In the genomic region with DNA sequence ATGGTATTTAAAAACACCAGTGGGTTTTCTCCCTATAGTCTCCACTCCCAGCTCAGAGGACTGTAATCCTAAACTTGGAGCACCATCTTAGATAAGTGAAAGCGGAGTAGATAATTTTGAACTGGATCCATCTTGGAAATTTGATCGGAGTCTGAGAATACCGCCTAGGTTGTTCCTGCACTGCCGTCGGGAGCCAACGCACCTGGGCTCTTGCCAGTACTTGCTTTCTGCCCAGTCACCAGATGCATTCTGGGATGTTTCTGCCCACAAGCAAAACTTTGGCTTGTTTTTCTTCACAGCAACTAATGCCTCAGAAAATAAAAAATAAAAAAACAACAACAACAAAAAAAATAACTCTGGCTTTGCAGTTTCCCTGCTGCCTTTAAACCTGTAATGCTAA, we compare ENCODE assay signal across 18 cellular contexts.
DNase-seq lines count a peak whose midpoint lies in the region; ATAC-seq and TF ChIP-seq lines count a peak whose summit lies in the region.
"Had no signal": no experiment of that assay in that cellular context is flagged by ENCODE, and none has a peak within 500 bp of the region (broad histone marks: within the 10 kb centered on the region; RNA-seq: fewer than 3 reads in every experiment).

No MANE protein-coding gene starts in this region.

- ATAC-seq in activated T-cell treated with anti-CD3 and anti-CD28 coated beads, Interleukin-2, amount 50 U/mL, for 4 hours = no peak

- H3K27ac Mint-ChIP-seq in Calu3 (ENCODE audit: unreplicated experiment) (peak overlapping the region; percentile 21), nephron progenitor cell (peak overlapping the region; percentile 90)
- H3K27ac Mint-ChIP-seq: activated CD4-positive, alpha-beta T cell treated with anti-CD3 and anti-CD28 coated beads, Interleukin-2, amount 10 ng/mL, durations not matched to agents 7 days and 5 days had no signal

- no peak for TF ChIP-seq CTCF in Calu3 (IDR thresholded peaks at IDR 0.05; ENCODE audit: unreplicated experiment)
- TF ChIP-seq CTCF in nephron progenitor cell (IDR thresholded peaks at IDR 0.05) = no peak
- no peak for TF ChIP-seq CTCF in coronary artery (IDR thresholded peaks at IDR 0.05)

- H3K4me3 Mint-ChIP-seq in Calu3 (ENCODE audit: low read depth, unreplicated experiment) (no peak overlapping the region), nephron progenitor cell (no peak overlapping the region)
- H3K4me3 Mint-ChIP-seq in activated T-cell treated with anti-CD3 and anti-CD28 coated beads, Interleukin-2, amount 50 U/mL, for 4 hours = no peak overlapping the region
- H3K4me3 Mint-ChIP-seq: activated CD4-positive, alpha-beta T cell treated with anti-CD3 and anti-CD28 coated beads, Interleukin-2, amount 10 ng/mL, durations not matched to agents 7 days and 5 days; central memory CD8-positive, alpha-beta T cell had no signal

- no peaks in the 10 kb centered on the region for H3K36me3 Mint-ChIP-seq in Calu3 (ENCODE audit: insufficient read depth, unreplicated experiment)
- peaks cover 37% of the 10 kb centered on the region for H3K36me3 Mint-ChIP-seq in nephron progenitor cell (ENCODE audit: low read depth)
- peaks cover 22% of the 10 kb centered on the region for H3K36me3 Mint-ChIP-seq in activated T-cell treated with anti-CD3 and anti-CD28 coated beads, Interleukin-2, amount 50 U/mL, for 4 hours (ENCODE audit: insufficient read depth)

- no TSS peak for BruUV-seq in Calu3 (replicated peaks; lab: Mats Ljungman, UMichigan)

- no peak for DNase-seq in Calu3
- peak; percentile 72 for DNase-seq in NCI-H2107 treated with DMSO at 0.1 percent for 48 hours (lab: John Stamatoyannopoulos, UW; ENCODE audit: unreplicated experiment)
- DNase-seq in caudate nucleus (lab: John Stamatoyannopoulos, UW) = peak in 7 of 61 donors; percentile 2 to 34 (median 5)
- no peak for DNase-seq in nephron progenitor cell
- DNase-seq in activated T-cell treated with anti-CD3 and anti-CD28 coated beads, Interleukin-2, amount 50 U/mL, for 4 hours = no peak
- DNase-seq in coronary artery (ENCODE audit: low spot score) = no peak
- no peak for DNase-seq in NCI-H187 (lab: John Stamatoyannopoulos, UW)
- no peak for DNase-seq in SIG-M5 treated with dmso at 0.1 percent for 504 hours (lab: John Stamatoyannopoulos, UW; ENCODE audit: unreplicated experiment)
- DNase-seq: activated CD4-positive, alpha-beta T cell treated with anti-CD3 and anti-CD28 coated beads, Interleukin-2, amount 10 ng/mL, durations not matched to agents 7 days and 5 days; activated effector memory CD4-positive, alpha-beta T cell treated with anti-CD3 and anti-CD28 coated beads, Interleukin-2, amount 50 U/mL, for 16 hours; amniotic stem cell; GDM1; NCI-H146; NCI-H524 treated with DMSO at 0.1 percent for 48 hours; SIG-M5; stimulated activated CD4-positive, alpha-beta T cell treated with anti-CD3 and anti-CD28 coated beads, Interleukin-15, amount 100 ng/mL, for 24 hours had no signal

- H3K9me3 Mint-ChIP-seq in Calu3 (ENCODE audit: low read depth, unreplicated experiment) (no peaks in the 10 kb centered on the region), nephron progenitor cell (peaks cover 7% of the 10 kb centered on the region)
- no peaks in the 10 kb centered on the region for H3K9me3 Mint-ChIP-seq in activated T-cell treated with anti-CD3 and anti-CD28 coated beads, Interleukin-2, amount 50 U/mL, for 4 hours
- H3K9me3 Mint-ChIP-seq: activated CD4-positive, alpha-beta T cell treated with anti-CD3 and anti-CD28 coated beads, Interleukin-2, amount 10 ng/mL, durations not matched to agents 7 days and 5 days; central memory CD8-positive, alpha-beta T cell had no signal

- H3K27ac ChIP-seq in caudate nucleus (ENCODE audit: low read depth, low read length) (peak overlapping the region; percentile 1), coronary artery (no peak overlapping the region)
- H3K27ac ChIP-seq: esophagus muscularis mucosa had no signal

- H3K4me1 Mint-ChIP-seq in Calu3 (ENCODE audit: low read depth, unreplicated experiment) = peaks cover 44% of the 10 kb centered on the region
- peaks cover 63% of the 10 kb centered on the region for H3K4me1 Mint-ChIP-seq in nephron progenitor cell
- peaks cover 31% of the 10 kb centered on the region for H3K4me1 Mint-ChIP-seq in activated T-cell treated with anti-CD3 and anti-CD28 coated beads, Interleukin-2, amount 50 U/mL, for 4 hours (ENCODE audit: low read depth)

- CTCF ChIA-PET in Calu3 (lab: Charles Lee) = interaction anchor here (1.0 to 1.1 kb wide), 2 partner anchors 10 to 201 kb away, joined by 3 read pairs; no protein-coding TSS in a partner anchor

- intact Hi-C loops in Calu3 (cut with micrococcal nuclease; ENCODE audit: unreplicated experiment) = no loop called here

- no peaks in the 10 kb centered on the region for H3K27me3 Mint-ChIP-seq in Calu3 (ENCODE audit: unreplicated experiment)
- H3K27me3 Mint-ChIP-seq in nephron progenitor cell (ENCODE audit: low read depth, poor library complexity) = no peaks in the 10 kb centered on the region
- no peaks in the 10 kb centered on the region for H3K27me3 Mint-ChIP-seq in activated T-cell treated with anti-CD3 and anti-CD28 coated beads, Interleukin-2, amount 50 U/mL, for 4 hours (ENCODE audit: low read depth)
- H3K27me3 Mint-ChIP-seq: activated CD4-positive, alpha-beta T cell treated with anti-CD3 and anti-CD28 coated beads, Interleukin-2, amount 10 ng/mL, durations not matched to agents 7 days and 5 days; central memory CD8-positive, alpha-beta T cell had no signal

- H3K4me3 ChIP-seq in coronary artery = no peak overlapping the region
- H3K4me3 ChIP-seq: esophagus muscularis mucosa had no signal
